Comparison of ENCODE assay signal across 5 cellular contexts in the genomic region with DNA sequence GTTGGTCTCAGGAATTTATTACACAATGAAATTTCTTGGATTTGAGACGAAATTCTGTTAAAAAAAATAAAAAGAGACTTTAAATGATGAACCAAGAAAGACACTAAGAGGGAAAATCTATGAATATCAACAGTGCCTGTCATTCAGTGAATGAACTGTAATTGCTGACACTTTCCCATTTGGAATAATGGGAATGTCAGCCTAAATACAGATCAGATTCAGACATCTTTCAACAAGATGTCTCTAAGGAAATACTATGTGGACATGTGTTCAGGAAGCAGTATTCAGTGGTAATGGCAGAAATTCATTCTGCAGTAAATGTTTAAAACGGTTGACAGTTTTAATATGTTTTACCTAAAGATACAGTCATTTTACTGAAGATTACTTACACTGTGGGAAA.
DNase-seq lines count a peak whose midpoint lies in the region; ATAC-seq, FAIRE-seq and TF ChIP-seq lines count a peak whose summit lies in the region.
"Not testable (repeated sequence)": the region's sequence is repeated elsewhere in the genome, so short reads cannot be mapped to it uniquely, and the experiment has no call there.

No MANE protein-coding gene starts in this region.

- H3K9me1 ChIP-seq in K562 (ENCODE audit: control insufficient read depth, insufficient read depth, low read length), result not testable (repeated sequence)

- H3K9me3 ChIP-seq in K562 (replicated peaks; ENCODE audit: control insufficient read depth, insufficient read depth, low read depth, low read length); neural cell (ENCODE audit: low read length): not testable (repeated sequence)

- not testable (repeated sequence) for TF ChIP-seq EP300 in K562 (IDR thresholded peaks at IDR 0.05; ENCODE audit: low read length)
- peak; percentile 97 for TF ChIP-seq EP300 in neural cell (conservative IDR thresholded peaks at IDR 0.05; ENCODE audit: poor library complexity, severe bottlenecking)

- not testable (repeated sequence) for H3K27ac ChIP-seq in K562 (ENCODE audit: extremely low read depth, low read depth, low read length); neural cell (ENCODE audit: low read length)

- WGBS in K562 (ENCODE audit: insufficient coverage, low coverage, missing lambda C conversion rate), result 0% methylated on average over 1 of the region's 2 CpGs

- not testable (repeated sequence) for H3K4me2 ChIP-seq in K562 (ENCODE audit: insufficient read depth, low read length); neural cell (ENCODE audit: low read length)

- H3K9me2 ChIP-seq in neural cell (ENCODE audit: insufficient read depth, low read length), result not testable (repeated sequence)

- H3K4me3 ChIP-seq in K562; neural cell (ENCODE audit: low read length): not testable (repeated sequence)

- H3K9ac ChIP-seq in K562 (ENCODE audit: insufficient read depth in 1 of 2, low read depth in 2 of 2, low read length in 2 of 2); neural cell (ENCODE audit: low read length): not testable (repeated sequence)

- H3K4me1 ChIP-seq in K562 (replicated peaks in 1 of 2; ENCODE audit: control insufficient read depth in 2 of 2, insufficient read depth in 2 of 2, low read length in 2 of 2), result not testable (repeated sequence)

- peak; percentile 21 for FAIRE-seq in D721Med (lab: Jason Lieb, UNC)
- peak; percentile 40 for FAIRE-seq in K562 (lab: Jason Lieb, UNC)
- FAIRE-seq in islet of Langerhans (lab: Jason Lieb, UNC), result peak; percentile 74

- not testable (repeated sequence) for ATAC-seq in K562

- intact Hi-C loops in K562 (cut with micrococcal nuclease), result not testable (repeated sequence)

- not testable (repeated sequence) for BruUV-seq in K562 (replicated peaks; lab: Mats Ljungman, UMichigan)

- H2AFZ ChIP-seq in K562 (ENCODE audit: low read depth, low read length); neural cell (ENCODE audit: low read depth, low read length): not testable (repeated sequence)

- CTCF ChIA-PET in K562 (lab: Yijun Ruan, JAX; ENCODE audit: low intra/inter-chr PET ratio), result not testable (repeated sequence)

- not testable (repeated sequence) for TF ChIP-seq RAD21 in K562 (CRISPR knock-in tag; conservative IDR thresholded peaks at IDR 0.05 in 1 of 2, IDR thresholded peaks at IDR 0.05 in 1 of 2); neural cell (conservative IDR thresholded peaks at IDR 0.05)

- in situ Hi-C loops in K562 (cut with MboI), result not testable (repeated sequence)

- not testable (repeated sequence) for TF ChIP-seq CTCF in D721Med (IDR thresholded peaks at IDR 0.05; ENCODE audit: insufficient read depth, missing control alignments); K562 (IDR thresholded peaks at IDR 0.05 in 2 of 3, conservative IDR thresholded peaks at IDR 0.05 in 1 of 3; ENCODE audit: insufficient read depth in 2 of 3, low read depth in 1 of 3, low read length in 3 of 3); neural cell (IDR thresholded peaks at IDR 0.05; ENCODE audit: poor library complexity, severe bottlenecking)

- TF ChIP-seq POLR2A in K562 (conservative IDR thresholded peaks at IDR 0.05), result not testable (repeated sequence)

- POLR2A ChIA-PET in K562 (lab: Yijun Ruan, JAX), result not testable (repeated sequence)

- H4K20me1 ChIP-seq in K562 (replicated peaks; ENCODE audit: control insufficient read depth, insufficient read depth, low read length); neural cell (ENCODE audit: insufficient read depth): not testable (repeated sequence)

- H3K36me3 ChIP-seq in K562 (ENCODE audit: control insufficient read depth, insufficient read depth, low read length); neural cell (ENCODE audit: insufficient read depth, low read length): not testable (repeated sequence)

- H3F3A ChIP-seq in neural cell (ENCODE audit: insufficient read depth, low read length, poor library complexity, severe bottlenecking), result not testable (repeated sequence)

- H3K79me2 ChIP-seq in K562 (ENCODE audit: control insufficient read depth, insufficient read depth, low read length); neural cell (replicated peaks; ENCODE audit: insufficient read depth, low read length): not testable (repeated sequence)

- not testable (repeated sequence) for H3K27me3 ChIP-seq in K562 (ENCODE audit: control insufficient read depth in 2 of 2, insufficient read depth in 2 of 2, low read length in 2 of 2); neural cell (ENCODE audit: insufficient read depth, low read depth, low read length)

- not testable (repeated sequence) for DNase-seq in D721Med (ENCODE audit: insufficient read length, low spot score); K562 (ENCODE audit: extremely low read depth in 1 of 4, low spot score in 3 of 4)
- DNase-seq in retina, result peak; percentile 2

TF ChIP-seq in neural cell, 6 proteins besides CTCF, POLR2A, EP300 and RAD21:
- TF ChIP-seq, protein P1, sequence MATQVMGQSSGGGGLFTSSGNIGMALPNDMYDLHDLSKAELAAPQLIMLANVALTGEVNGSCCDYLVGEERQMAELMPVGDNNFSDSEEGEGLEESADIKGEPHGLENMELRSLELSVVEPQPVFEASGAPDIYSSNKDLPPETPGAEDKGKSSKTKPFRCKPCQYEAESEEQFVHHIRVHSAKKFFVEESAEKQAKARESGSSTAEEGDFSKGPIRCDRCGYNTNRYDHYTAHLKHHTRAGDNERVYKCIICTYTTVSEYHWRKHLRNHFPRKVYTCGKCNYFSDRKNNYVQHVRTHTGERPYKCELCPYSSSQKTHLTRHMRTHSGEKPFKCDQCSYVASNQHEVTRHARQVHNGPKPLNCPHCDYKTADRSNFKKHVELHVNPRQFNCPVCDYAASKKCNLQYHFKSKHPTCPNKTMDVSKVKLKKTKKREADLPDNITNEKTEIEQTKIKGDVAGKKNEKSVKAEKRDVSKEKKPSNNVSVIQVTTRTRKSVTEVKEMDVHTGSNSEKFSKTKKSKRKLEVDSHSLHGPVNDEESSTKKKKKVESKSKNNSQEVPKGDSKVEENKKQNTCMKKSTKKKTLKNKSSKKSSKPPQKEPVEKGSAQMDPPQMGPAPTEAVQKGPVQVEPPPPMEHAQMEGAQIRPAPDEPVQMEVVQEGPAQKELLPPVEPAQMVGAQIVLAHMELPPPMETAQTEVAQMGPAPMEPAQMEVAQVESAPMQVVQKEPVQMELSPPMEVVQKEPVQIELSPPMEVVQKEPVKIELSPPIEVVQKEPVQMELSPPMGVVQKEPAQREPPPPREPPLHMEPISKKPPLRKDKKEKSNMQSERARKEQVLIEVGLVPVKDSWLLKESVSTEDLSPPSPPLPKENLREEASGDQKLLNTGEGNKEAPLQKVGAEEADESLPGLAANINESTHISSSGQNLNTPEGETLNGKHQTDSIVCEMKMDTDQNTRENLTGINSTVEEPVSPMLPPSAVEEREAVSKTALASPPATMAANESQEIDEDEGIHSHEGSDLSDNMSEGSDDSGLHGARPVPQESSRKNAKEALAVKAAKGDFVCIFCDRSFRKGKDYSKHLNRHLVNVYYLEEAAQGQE (IDR thresholded peaks at IDR 0.05; ENCODE audit: borderline replicate concordance), result peak; percentile 100
- TF ChIP-seq POLR2AphosphoS5 (IDR thresholded peaks at IDR 0.05), result peak; percentile 93
